In genomic region chr3:197010556-197011351, GRCh38 we compare ENCODE assay signal across 23 cellular contexts. TPM values are rescaled to one million over a fixed set of nuclear protein-coding genes. Genes with fewer than 3 reads are reported as not detected.
A peak's percentile ranks its signal among the peaks of the same experiment; 100 is the strongest.
DNase-seq lines count a peak whose midpoint lies in the region; ATAC-seq and TF ChIP-seq lines count a peak whose summit lies in the region.
"Had no signal": no experiment of that assay in that cellular context is flagged by ENCODE, and none has a peak within 500 bp of the region (broad histone marks: within the 10 kb centered on the region; RNA-seq: fewer than 3 reads in every experiment).

No MANE protein-coding gene starts in this region.

- H3K4me3 ChIP-seq in heart left ventricle (no peak overlapping the region), left ventricle myocardium inferior (no peak overlapping the region), upper lobe of right lung (no peak overlapping the region)
- H3K4me3 ChIP-seq: coronary artery, right lobe of liver, upper lobe of left lung had no signal

- H3K36me3 ChIP-seq in heart left ventricle = no peaks in the 10 kb centered on the region
- H3K36me3 ChIP-seq in left ventricle myocardium inferior = no peaks in the 10 kb centered on the region
- H3K36me3 ChIP-seq in upper lobe of right lung = no peaks in the 10 kb centered on the region
- H3K36me3 ChIP-seq: right lobe of liver, upper lobe of left lung had no signal

- no peak overlapping the region for H3K27ac ChIP-seq in heart left ventricle
- no peak overlapping the region for H3K27ac ChIP-seq in left ventricle myocardium inferior (replicated peaks)
- no peak overlapping the region for H3K27ac ChIP-seq in upper lobe of right lung
- H3K27ac ChIP-seq: coronary artery, right lobe of liver, upper lobe of left lung had no signal

- intact Hi-C loops in heart left ventricle (cut with DNase I) (no loop called here), left ventricle myocardium inferior (cut with micrococcal nuclease) (no loop called here), upper lobe of right lung (cut with DNase I) (no loop called here)

- H3K9me3 ChIP-seq in heart left ventricle (no peaks in the 10 kb centered on the region), left ventricle myocardium inferior (replicated peaks) (no peaks in the 10 kb centered on the region), upper lobe of right lung (no peaks in the 10 kb centered on the region)
- H3K9me3 ChIP-seq: right lobe of liver, upper lobe of left lung had no signal

- H3K4me1 ChIP-seq in heart left ventricle (peaks cover 0 to 7% (median 0%) of the 10 kb centered on the region in 12 donors), left ventricle myocardium inferior (no peaks in the 10 kb centered on the region), upper lobe of right lung (no peaks in the 10 kb centered on the region)
- H3K4me1 ChIP-seq: right lobe of liver, upper lobe of left lung had no signal

- DNase-seq in heart left ventricle (peak in 3 of 5 donors; percentile 43 to 59 (median 55)), left ventricle myocardium inferior (no peak), NCI-H69 (lab: John Stamatoyannopoulos, UW) (peak; percentile 72), cerebellar cortex (ENCODE audit: low spot score) (peak; percentile 63), upper lobe of right lung (no peak)
- DNase-seq: ACHN; activated CD4-positive, alpha-beta T cell treated with anti-CD3 and anti-CD28 coated beads, Interleukin-2, amount 50 U/mL, for 4 hours; activated CD4-positive, CD25-positive, alpha-beta regulatory T cell; activated naive CD4-positive, alpha-beta T cell treated with anti-CD3 and anti-CD28 coated beads for 36 hours; amniotic stem cell; effector memory CD4-positive, alpha-beta T cell; NCI-H187 treated with DMSO at 0.1 percent for 48 hours; NCI-H345; PC-3; SHP77 treated with DMSO at 0.1 percent for 48 hours; stimulated activated CD4-positive, alpha-beta T cell treated with anti-CD3 and anti-CD28 coated beads, Interleukin-12 subunit alpha, Interleukin-12 subunit beta, amount 100 ng/mL, for 4 hours; stimulated activated CD4-positive, alpha-beta T cell treated with anti-CD3 and anti-CD28 coated beads, Interleukin-4, amount 100 ng/mL, for 1 hour had no signal

- no peak for TF ChIP-seq POLR2A in heart left ventricle (IDR thresholded peaks at IDR 0.05)

- ATAC-seq in heart left ventricle = peak; percentile 59 to 69 (median 62)
- ATAC-seq in upper lobe of right lung = peak; percentile 5
- ATAC-seq in esophagus mucosa = no peak
- no peak for ATAC-seq in GM21717 (IDR thresholded peaks at IDR 0.05; ENCODE audit: unreplicated experiment)
- ATAC-seq in HG03457 (IDR thresholded peaks at IDR 0.05; ENCODE audit: unreplicated experiment) = no peak
- ATAC-seq: PC-3, right lobe of liver had no signal

- TF ChIP-seq CTCF in heart left ventricle (IDR thresholded peaks at IDR 0.05) (no peak), left ventricle myocardium inferior (IDR thresholded peaks at IDR 0.05; ENCODE audit: borderline replicate concordance) (no peak), upper lobe of right lung (IDR thresholded peaks at IDR 0.05) (no peak)

- H3K27me3 ChIP-seq in heart left ventricle = no peaks in the 10 kb centered on the region
- peaks cover 10% of the 10 kb centered on the region for H3K27me3 ChIP-seq in left ventricle myocardium inferior (ENCODE audit: low read depth)
- H3K27me3 ChIP-seq in upper lobe of right lung = no peaks in the 10 kb centered on the region
- H3K27me3 ChIP-seq: right lobe of liver, upper lobe of left lung had no signal

- 73 to 81% (median 78%) methylated on average over 20 to 30 of the region's 30 CpGs for WGBS in heart left ventricle, 4 donors

RNA-seq across cellular contexts. Expression of gene MELTF, which starts 18.9 kb away (rescaled TPM):
- total RNA-seq in heart left ventricle = 10 to 100 TPM in 6 of 9 donors, 1 to 10 TPM in 3; 4.9 to 43.8 (median 10.3) TPM
- polyA plus RNA-seq in heart left ventricle = 10 to 100 TPM in 1 of 2 donors, 1 to 10 TPM in 1; 7.5 to 72.6 TPM
- 9.6 TPM for total RNA-seq in left ventricle myocardium inferior
- 2.3 TPM for total RNA-seq in upper lobe of right lung
- 2.8 TPM for total RNA-seq in esophagus mucosa

RNA-seq across cellular contexts. Expression of gene PIGZ, which starts 42.1 kb away (rescaled TPM):
- 1 to 10 TPM; 5.2 to 8.0 (median 6.5) TPM for total RNA-seq in heart left ventricle
- polyA plus RNA-seq in heart left ventricle = 1 to 10 TPM; 2.3 to 3.4 TPM
- total RNA-seq in left ventricle myocardium inferior = 3.7 TPM
- total RNA-seq in upper lobe of right lung = 3.6 TPM
- total RNA-seq in esophagus mucosa = 3.7 TPM

Comparison
In these comparisons a context has a peak if more than half of its experiments do, and no peak if none do; other contexts are left out.
1. DNase-seq: peak in heart left ventricle (3 of 5), NCI-H69 (single experiment) and cerebellar cortex (single experiment); none in left ventricle myocardium inferior (single experiment) and upper lobe of right lung (single experiment).
2. ATAC-seq: peak in heart left ventricle (4 of 4) and upper lobe of right lung (single experiment); none in esophagus mucosa (single experiment), GM21717 (single experiment) and HG03457 (single experiment).